9 cellular contexts compared by ENCODE assay signal in the genomic region with DNA sequence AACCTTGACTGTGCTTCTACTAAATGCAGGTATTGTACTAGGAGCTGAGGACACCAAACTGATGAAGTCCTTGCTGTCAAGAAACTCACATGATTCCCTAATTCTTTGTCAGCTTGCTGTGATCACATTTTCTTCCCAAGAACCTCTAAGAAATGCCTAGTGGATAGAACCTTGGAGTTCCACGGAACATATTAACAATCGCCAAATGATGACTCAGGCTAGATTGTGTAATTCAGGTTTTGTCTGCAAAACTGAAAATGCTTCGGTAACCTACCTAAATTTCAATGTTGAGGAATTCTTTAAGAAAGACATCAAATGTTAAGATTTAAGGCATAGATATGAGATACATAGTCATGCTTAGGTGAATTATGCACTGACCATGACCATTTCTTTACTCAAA. TPM values are rescaled to one million over a fixed set of nuclear protein-coding genes. Genes with fewer than 3 reads are reported as not detected.
DNase-seq lines count a peak whose midpoint lies in the region; ATAC-seq and FAIRE-seq lines count a peak whose summit lies in the region.
"Had no signal": no experiment of that assay in that cellular context is flagged by ENCODE, and none has a peak within 500 bp of the region (broad histone marks: within the 10 kb centered on the region; RNA-seq: fewer than 3 reads in every experiment).

No MANE protein-coding gene starts in this region.

- DNase-seq in activated T-cell treated with anti-CD3 and anti-CD28 coated beads, Interleukin-2, amount 50 U/mL, for 72 hours = no peak
- DNase-seq in activated T-cell treated with anti-CD3 and anti-CD28 coated beads, Interleukin-2, amount 50 U/mL, for 48 hours = no peak
- no peak for DNase-seq in activated T-helper 1 cell treated with anti-CD3 and anti-CD28 coated beads, Interleukin-12 subunit alpha, Interleukin-12 subunit beta, Interleukin-2, Interleukin-4 antibody, amounts not matched to agents 30 ng/mL and 10 ng/mL and 1 ng/mL, durations not matched to agents 14 hours and 24 hours and 36 hours (ENCODE audit: low spot score)
- DNase-seq in glomerular visceral epithelial cell (ENCODE audit: extremely low spot score) (peak; percentile 62), urothelium cell line (ENCODE audit: low spot score) (peak; percentile 25), NCI-H524 treated with DMSO at 0.1 percent for 48 hours (lab: John Stamatoyannopoulos, UW) (no peak), NCI-H2196 treated with DMSO at 0.1 percent for 48 hours (lab: John Stamatoyannopoulos, UW; ENCODE audit: unreplicated experiment) (no peak), cortex of kidney (lab: John Stamatoyannopoulos, UW) (no peak)
- DNase-seq: stimulated activated naive CD4-positive, alpha-beta T cell treated with Interleukin-2 at 50 U/mL for 16 hours had no signal

- ATAC-seq in activated T-cell treated with anti-CD3 and anti-CD28 coated beads, Interleukin-2, amount 50 U/mL, for 72 hours (replicated peaks in 1 of 2) = no peak

- peaks cover 0 to 2% of the 10 kb centered on the region in 2 donors for H3K9me3 Mint-ChIP-seq in activated T-cell treated with anti-CD3 and anti-CD28 coated beads, Interleukin-2, amount 50 U/mL, for 72 hours
- H3K9me3 Mint-ChIP-seq in activated T-helper 1 cell treated with anti-CD3 and anti-CD28 coated beads, Interleukin-12 subunit alpha, Interleukin-12 subunit beta, Interleukin-2, Interleukin-4 antibody, amounts not matched to agents 30 ng/mL and 10 ng/mL and 1 ng/mL, durations not matched to agents 14 hours and 24 hours and 36 hours = no peaks in the 10 kb centered on the region

- H3K4me1 Mint-ChIP-seq in activated T-cell treated with anti-CD3 and anti-CD28 coated beads, Interleukin-2, amount 50 U/mL, for 72 hours (ENCODE audit: low read depth) = peaks cover 39% of the 10 kb centered on the region
- H3K4me1 Mint-ChIP-seq in activated T-helper 1 cell treated with anti-CD3 and anti-CD28 coated beads, Interleukin-12 subunit alpha, Interleukin-12 subunit beta, Interleukin-2, Interleukin-4 antibody, amounts not matched to agents 30 ng/mL and 10 ng/mL and 1 ng/mL, durations not matched to agents 14 hours and 24 hours and 36 hours (ENCODE audit: low read depth) = peaks cover 32% of the 10 kb centered on the region

- intact Hi-C loops in activated T-helper 1 cell treated with anti-CD3 and anti-CD28 coated beads, Interleukin-12 subunit alpha, Interleukin-12 subunit beta, Interleukin-2, Interleukin-4 antibody, amounts not matched to agents 30 ng/mL and 10 ng/mL and 1 ng/mL, durations not matched to agents 14 hours and 24 hours and 36 hours (cut with micrococcal nuclease) = loop anchor here (5.0 to 10.0 kb wide), 5 partner anchors 909 to 1871 kb away; no protein-coding TSS in a partner anchor

- peaks cover 13 to 15% of the 10 kb centered on the region in 2 donors for H3K36me3 Mint-ChIP-seq in activated T-cell treated with anti-CD3 and anti-CD28 coated beads, Interleukin-2, amount 50 U/mL, for 72 hours (ENCODE audit: insufficient read depth in 2 of 2)
- peaks cover 15% of the 10 kb centered on the region for H3K36me3 Mint-ChIP-seq in activated T-helper 1 cell treated with anti-CD3 and anti-CD28 coated beads, Interleukin-12 subunit alpha, Interleukin-12 subunit beta, Interleukin-2, Interleukin-4 antibody, amounts not matched to agents 30 ng/mL and 10 ng/mL and 1 ng/mL, durations not matched to agents 14 hours and 24 hours and 36 hours (ENCODE audit: low read depth)

- H3K4me3 Mint-ChIP-seq in activated T-cell treated with anti-CD3 and anti-CD28 coated beads, Interleukin-2, amount 50 U/mL, for 72 hours = peak overlapping the region; percentile 75 to 95
- H3K4me3 Mint-ChIP-seq in activated T-helper 1 cell treated with anti-CD3 and anti-CD28 coated beads, Interleukin-12 subunit alpha, Interleukin-12 subunit beta, Interleukin-2, Interleukin-4 antibody, amounts not matched to agents 30 ng/mL and 10 ng/mL and 1 ng/mL, durations not matched to agents 14 hours and 24 hours and 36 hours = peak overlapping the region; percentile 23

- H3K27me3 Mint-ChIP-seq in activated T-cell treated with anti-CD3 and anti-CD28 coated beads, Interleukin-2, amount 50 U/mL, for 72 hours (ENCODE audit: low read depth) = no peaks in the 10 kb centered on the region
- H3K27me3 Mint-ChIP-seq in activated T-helper 1 cell treated with anti-CD3 and anti-CD28 coated beads, Interleukin-12 subunit alpha, Interleukin-12 subunit beta, Interleukin-2, Interleukin-4 antibody, amounts not matched to agents 30 ng/mL and 10 ng/mL and 1 ng/mL, durations not matched to agents 14 hours and 24 hours and 36 hours (ENCODE audit: insufficient read depth) = no peaks in the 10 kb centered on the region

- H3K27ac Mint-ChIP-seq in activated T-cell treated with anti-CD3 and anti-CD28 coated beads, Interleukin-2, amount 50 U/mL, for 72 hours = peak overlapping the region; percentile 85
- H3K27ac Mint-ChIP-seq in activated T-helper 1 cell treated with anti-CD3 and anti-CD28 coated beads, Interleukin-12 subunit alpha, Interleukin-12 subunit beta, Interleukin-2, Interleukin-4 antibody, amounts not matched to agents 30 ng/mL and 10 ng/mL and 1 ng/mL, durations not matched to agents 14 hours and 24 hours and 36 hours = peak overlapping the region; percentile 99

- no peak for FAIRE-seq in urothelium cell line (lab: Jason Lieb, UNC)

RNA-seq across cellular contexts. Expression of a gene that starts 1.7 kb away (rescaled TPM):
- total RNA-seq in activated T-cell treated with anti-CD3 and anti-CD28 coated beads, Interleukin-2, amount 50 U/mL, for 72 hours = 100 to 1,000 TPM; 113 to 135 TPM
- 47.3 and 48.2 TPM in 2 replicates for total RNA-seq in activated T-helper 1 cell treated with anti-CD3 and anti-CD28 coated beads, Interleukin-12 subunit alpha, Interleukin-12 subunit beta, Interleukin-2, Interleukin-4 antibody, amounts not matched to agents 30 ng/mL and 10 ng/mL and 1 ng/mL, durations not matched to agents 14 hours and 24 hours and 36 hours

Comparison
In these comparisons a context has a peak if more than half of its experiments do, and no peak if none do; other contexts are left out.
1. DNase-seq: peak in glomerular visceral epithelial cell (single experiment) and urothelium cell line (single experiment); none in activated T-cell treated with anti-CD3 and anti-CD28 coated beads, Interleukin-2, amount 50 U/mL, for 72 hours (0 of 2), activated T-cell treated with anti-CD3 and anti-CD28 coated beads, Interleukin-2, amount 50 U/mL, for 48 hours (0 of 2), activated T-helper 1 cell treated with anti-CD3 and anti-CD28 coated beads, Interleukin-12 subunit alpha, Interleukin-12 subunit beta, Interleukin-2, Interleukin-4 antibody, amounts not matched to agents 30 ng/mL and 10 ng/mL and 1 ng/mL, durations not matched to agents 14 hours and 24 hours and 36 hours (single experiment), NCI-H524 treated with DMSO at 0.1 percent for 48 hours (single experiment), NCI-H2196 treated with DMSO at 0.1 percent for 48 hours (single experiment) and cortex of kidney (single experiment).